18 cellular contexts compared by ENCODE assay signal in the genomic region with DNA sequence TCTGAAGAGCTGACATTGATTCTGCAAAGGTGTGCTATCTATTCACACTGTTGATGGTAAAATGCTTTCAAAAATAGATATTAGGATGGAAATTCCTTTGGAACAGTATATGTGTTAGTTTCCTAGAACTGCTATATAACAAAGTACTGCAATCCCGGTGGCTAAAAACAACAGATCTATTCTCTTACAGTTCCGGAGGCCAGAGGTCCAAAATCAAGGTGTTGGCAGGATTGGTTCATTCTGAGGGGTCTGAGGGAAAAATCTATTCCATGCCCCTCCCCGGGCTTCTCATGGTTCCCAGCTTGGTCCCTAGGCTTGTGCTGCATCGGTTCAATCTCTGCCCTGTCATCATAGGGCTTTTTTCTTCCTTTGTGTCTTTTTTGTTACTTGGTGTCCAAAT.
A peak's percentile ranks its signal among the peaks of the same experiment; 100 is the strongest.
DNase-seq lines count a peak whose midpoint lies in the region; ATAC-seq and TF ChIP-seq lines count a peak whose summit lies in the region.
"Had no signal": no experiment of that assay in that cellular context is flagged by ENCODE, and none has a peak within 500 bp of the region (broad histone marks: within the 10 kb centered on the region; RNA-seq: fewer than 3 reads in every experiment).

No MANE protein-coding gene starts in this region.

- no peaks in the 10 kb centered on the region for H3K27me3 ChIP-seq in prostate gland (replicated peaks; ENCODE audit: insufficient read depth)
- H3K27me3 ChIP-seq: BLaER1 had no signal

- no peak for TF ChIP-seq CTCF in prostate gland (IDR thresholded peaks at IDR 0.05)

- WGBS in prostate gland: 92% methylated on average over 4 of the region's 4 CpGs

- peak overlapping the region; percentile 17 for H3K27ac Mint-ChIP-seq in activated naive CD4-positive, alpha-beta T cell treated with anti-CD3 and anti-CD28 coated beads, Interleukin-2, amount 10 ng/mL, durations not matched to agents 7 days and 5 days
- H3K27ac Mint-ChIP-seq in activated naive CD4-positive, alpha-beta T cell treated with anti-CD3 and anti-CD28 coated beads, Interleukin-2, amount 50 U/mL, for 72 hours: peak overlapping the region in 1 of 2 donors; percentile 33
- H3K27ac Mint-ChIP-seq in activated CD4-positive, alpha-beta memory T cell treated with anti-CD3 and anti-CD28 coated beads, Interleukin-2, amount 10 ng/mL, durations not matched to agents 7 days and 5 days: peak overlapping the region; percentile 50
- peak overlapping the region in 4 of 6 donors; percentile 18 to 89 (median 32) for H3K27ac Mint-ChIP-seq in naive B cell
- peak overlapping the region; percentile 3 for H3K27ac Mint-ChIP-seq in stimulated activated naive B cell treated with anti-CD40 and anti-IgM and Interleukin-4, amounts not matched to agents 10 μg/mL and 1 μg/mL and 100 μg/mL, for 72 hours

- no peaks in the 10 kb centered on the region for H3K36me3 ChIP-seq in prostate gland

- no peak overlapping the region for H3K4me3 ChIP-seq in prostate gland
- H3K4me3 ChIP-seq: BLaER1 had no signal

- H3K4me1 ChIP-seq in prostate gland (replicated peaks): no peaks in the 10 kb centered on the region
- H3K4me1 ChIP-seq: BLaER1 had no signal

- no peak for DNase-seq in activated naive CD4-positive, alpha-beta T cell treated with anti-CD3 and anti-CD28 coated beads, Interleukin-2, amount 10 ng/mL, durations not matched to agents 7 days and 5 days
- DNase-seq in activated naive CD4-positive, alpha-beta T cell treated with anti-CD3 and anti-CD28 coated beads, Interleukin-2, amount 50 U/mL, for 72 hours (ENCODE audit: low spot score in 2 of 2): no peak
- DNase-seq in activated CD4-positive, alpha-beta memory T cell treated with anti-CD3 and anti-CD28 coated beads, Interleukin-2, amount 10 ng/mL, durations not matched to agents 7 days and 5 days: no peak
- no peak for DNase-seq in naive B cell
- no peak for DNase-seq in stimulated activated naive B cell treated with anti-CD40 and anti-IgM and Interleukin-4, amounts not matched to agents 10 μg/mL and 1 μg/mL and 100 μg/mL, for 72 hours
- DNase-seq in dermis blood vessel endothelial cell: no peak
- no peak for DNase-seq in prostate gland (ENCODE audit: low spot score)
- DNase-seq: activated CD4-positive, alpha-beta T cell treated with anti-CD3 and anti-CD28 coated beads for 1 hour; activated gamma-delta T cell treated with Interleukin-2 at 50 U/mL for 16 hours; aorta; Kasumi-1; NCI-H1694 treated with DMSO at 0.1 percent for 48 hours; NCI-H748 treated with DMSO at 0.1 percent for 48 hours; right cardiac atrium; stimulated activated CD4-positive, alpha-beta T cell treated with anti-CD3 and anti-CD28 coated beads, Interleukin-12 subunit alpha, Interleukin-12 subunit beta, amount 100 ng/mL, for 4 hours; stimulated activated CD4-positive, alpha-beta T cell treated with anti-CD3 and anti-CD28 coated beads, Interleukin-4, amount 100 ng/mL, for 4 hours had no signal

- H3K36me3 Mint-ChIP-seq in activated naive CD4-positive, alpha-beta T cell treated with anti-CD3 and anti-CD28 coated beads, Interleukin-2, amount 10 ng/mL, durations not matched to agents 7 days and 5 days: peaks cover 66% of the 10 kb centered on the region
- peaks cover 4 to 28% of the 10 kb centered on the region in 2 donors for H3K36me3 Mint-ChIP-seq in activated naive CD4-positive, alpha-beta T cell treated with anti-CD3 and anti-CD28 coated beads, Interleukin-2, amount 50 U/mL, for 72 hours
- H3K36me3 Mint-ChIP-seq in activated CD4-positive, alpha-beta memory T cell treated with anti-CD3 and anti-CD28 coated beads, Interleukin-2, amount 10 ng/mL, durations not matched to agents 7 days and 5 days (ENCODE audit: low read depth): peaks cover 60% of the 10 kb centered on the region
- H3K36me3 Mint-ChIP-seq in naive B cell: peaks cover 8 to 22% of the 10 kb centered on the region in 2 donors
- peaks cover 5 to 18% of the 10 kb centered on the region in 2 donors for H3K36me3 Mint-ChIP-seq in stimulated activated naive B cell treated with anti-CD40 and anti-IgM and Interleukin-4, amounts not matched to agents 10 μg/mL and 1 μg/mL and 100 μg/mL, for 72 hours

- peaks cover 2% of the 10 kb centered on the region for H3K9me3 Mint-ChIP-seq in activated naive CD4-positive, alpha-beta T cell treated with anti-CD3 and anti-CD28 coated beads, Interleukin-2, amount 10 ng/mL, durations not matched to agents 7 days and 5 days
- peaks cover 4 to 12% of the 10 kb centered on the region in 2 donors for H3K9me3 Mint-ChIP-seq in activated naive CD4-positive, alpha-beta T cell treated with anti-CD3 and anti-CD28 coated beads, Interleukin-2, amount 50 U/mL, for 72 hours
- peaks cover 2% of the 10 kb centered on the region for H3K9me3 Mint-ChIP-seq in activated CD4-positive, alpha-beta memory T cell treated with anti-CD3 and anti-CD28 coated beads, Interleukin-2, amount 10 ng/mL, durations not matched to agents 7 days and 5 days
- peaks cover 0 to 3% (median 0%) of the 10 kb centered on the region in 7 donors for H3K9me3 Mint-ChIP-seq in naive B cell
- peaks cover 0 to 10% of the 10 kb centered on the region in 2 donors for H3K9me3 Mint-ChIP-seq in stimulated activated naive B cell treated with anti-CD40 and anti-IgM and Interleukin-4, amounts not matched to agents 10 μg/mL and 1 μg/mL and 100 μg/mL, for 72 hours

- no peaks in the 10 kb centered on the region for H3K27me3 Mint-ChIP-seq in activated naive CD4-positive, alpha-beta T cell treated with anti-CD3 and anti-CD28 coated beads, Interleukin-2, amount 10 ng/mL, durations not matched to agents 7 days and 5 days
- H3K27me3 Mint-ChIP-seq in activated CD4-positive, alpha-beta memory T cell treated with anti-CD3 and anti-CD28 coated beads, Interleukin-2, amount 10 ng/mL, durations not matched to agents 7 days and 5 days: no peaks in the 10 kb centered on the region
- H3K27me3 Mint-ChIP-seq in naive B cell: no peaks in the 10 kb centered on the region
- H3K27me3 Mint-ChIP-seq in stimulated activated naive B cell treated with anti-CD40 and anti-IgM and Interleukin-4, amounts not matched to agents 10 μg/mL and 1 μg/mL and 100 μg/mL, for 72 hours: no peaks in the 10 kb centered on the region

- H3K9me3 ChIP-seq in prostate gland: no peaks in the 10 kb centered on the region
- H3K9me3 ChIP-seq: BLaER1 had no signal

- no peak for ATAC-seq in activated naive CD4-positive, alpha-beta T cell treated with anti-CD3 and anti-CD28 coated beads, Interleukin-2, amount 50 U/mL, for 72 hours
- ATAC-seq in naive B cell (ENCODE audit: low read depth in 2 of 2) (no peak), GM21423 (IDR thresholded peaks at IDR 0.05; ENCODE audit: unreplicated experiment) (no peak)
- no peak for ATAC-seq in stimulated activated naive B cell treated with anti-CD40 and anti-IgM and Interleukin-4, amounts not matched to agents 10 μg/mL and 1 μg/mL and 100 μg/mL, for 72 hours (replicated peaks)
- ATAC-seq: right cardiac atrium had no signal

- H3K4me3 Mint-ChIP-seq in activated naive CD4-positive, alpha-beta T cell treated with anti-CD3 and anti-CD28 coated beads, Interleukin-2, amount 10 ng/mL, durations not matched to agents 7 days and 5 days: no peak overlapping the region
- H3K4me3 Mint-ChIP-seq in activated CD4-positive, alpha-beta memory T cell treated with anti-CD3 and anti-CD28 coated beads, Interleukin-2, amount 10 ng/mL, durations not matched to agents 7 days and 5 days: no peak overlapping the region
- no peak overlapping the region for H3K4me3 Mint-ChIP-seq in naive B cell
- H3K4me3 Mint-ChIP-seq in stimulated activated naive B cell treated with anti-CD40 and anti-IgM and Interleukin-4, amounts not matched to agents 10 μg/mL and 1 μg/mL and 100 μg/mL, for 72 hours: no peak overlapping the region

- intact Hi-C loops in prostate gland (cut with DNase I): no loop called here

- H3K27ac ChIP-seq in prostate gland: no peak overlapping the region
- H3K27ac ChIP-seq: BLaER1 had no signal

- peaks cover 66% of the 10 kb centered on the region for H3K4me1 Mint-ChIP-seq in activated naive CD4-positive, alpha-beta T cell treated with anti-CD3 and anti-CD28 coated beads, Interleukin-2, amount 10 ng/mL, durations not matched to agents 7 days and 5 days
- peaks cover 74% of the 10 kb centered on the region for H3K4me1 Mint-ChIP-seq in activated CD4-positive, alpha-beta memory T cell treated with anti-CD3 and anti-CD28 coated beads, Interleukin-2, amount 10 ng/mL, durations not matched to agents 7 days and 5 days
- H3K4me1 Mint-ChIP-seq in naive B cell: peaks cover 31 to 63% (median 62%) of the 10 kb centered on the region in 3 donors
- peaks cover 25 to 61% of the 10 kb centered on the region in 2 donors for H3K4me1 Mint-ChIP-seq in stimulated activated naive B cell treated with anti-CD40 and anti-IgM and Interleukin-4, amounts not matched to agents 10 μg/mL and 1 μg/mL and 100 μg/mL, for 72 hours

- CTCF ChIA-PET in activated naive CD4-positive, alpha-beta T cell treated with anti-CD3 and anti-CD28 coated beads, Interleukin-2, amount 10 ng/mL, durations not matched to agents 7 days and 5 days (lab: Charles Lee): interaction anchor here (0.6 kb wide), 1 partner anchor 123 kb away, joined by 3 read pairs; no protein-coding TSS in a partner anchor
- CTCF ChIA-PET in activated CD4-positive, alpha-beta memory T cell treated with anti-CD3 and anti-CD28 coated beads, Interleukin-2, amount 10 ng/mL, durations not matched to agents 7 days and 5 days (lab: Charles Lee): interaction anchor here (1.0 to 1.8 kb wide), 3 partner anchors 10 to 134 kb away, joined by 3 to 4 read pairs (median 3); no protein-coding TSS in a partner anchor

- POLR2A ChIA-PET in activated CD4-positive, alpha-beta memory T cell treated with anti-CD3 and anti-CD28 coated beads, Interleukin-2, amount 10 ng/mL, durations not matched to agents 7 days and 5 days (lab: Charles Lee): interaction anchor here (2.0 to 21.9 kb wide), 3 partner anchors 9 to 77 kb away, joined by 8 to 446 read pairs (median 27); a partner anchor contains a TSS

- no peak for TF ChIP-seq POLR2A in prostate gland (IDR thresholded peaks at IDR 0.05)
